ENCODE assay signal across 18 cellular contexts in genomic region chr1:153513666-153514065, GRCh38. TPM values are rescaled to one million over a fixed set of nuclear protein-coding genes. Genes with fewer than 3 reads are reported as not detected.
A peak's percentile ranks its signal among the peaks of the same experiment; 100 is the strongest.
DNase-seq lines count a peak whose midpoint lies in the region; ATAC-seq and TF ChIP-seq lines count a peak whose summit lies in the region.
"Had no signal": no experiment of that assay in that cellular context is flagged by ENCODE, and none has a peak within 500 bp of the region (broad histone marks: within the 10 kb centered on the region; RNA-seq: fewer than 3 reads in every experiment).

No MANE protein-coding gene starts in this region.

- H2AFZ ChIP-seq in trophoblast cell (ENCODE audit: insufficient read depth, low read length, poor library complexity) = no peak overlapping the region
- H2AFZ ChIP-seq: GM23248 had no signal

- H3K9ac ChIP-seq in trophoblast cell (ENCODE audit: low read length) = no peak overlapping the region
- H3K9ac ChIP-seq: BLaER1, GM23248 had no signal

- TF ChIP-seq CTCF in upper lobe of right lung (IDR thresholded peaks at IDR 0.05) (no peak), ovary (IDR thresholded peaks at IDR 0.05) (no peak)

- TF ChIP-seq EP300 in ovary (IDR thresholded peaks at IDR 0.05) = no peak

- no peak overlapping the region for H2BK5ac ChIP-seq in trophoblast cell (ENCODE audit: low read depth, low read length, poor library complexity)

- intact Hi-C loops in activated T-helper 2 cell treated with anti-CD3 and anti-CD28 coated beads, Interferon-gamma antibody, Interleukin-2, Interleukin-4, amounts not matched to agents 10 μg/mL and 5 μg/mL and 100 μg/mL, durations not matched to agents 14 hours and 24 hours and 36 hours (cut with micrococcal nuclease) = loop anchor here (2.0 to 5.0 kb wide), 2 partner anchors 19 to 159 kb away; partner anchors contain the start of gene ILF2
- intact Hi-C loops in upper lobe of right lung (cut with DNase I) = loop anchor here (5.0 to 10.0 kb wide), 2 partner anchors 59 to 241 kb away; no protein-coding TSS in a partner anchor
- intact Hi-C loops in ovary (cut with DNase I) = loop anchor here in 3 of 4 donors (5.0 to 10.0 kb wide), 6 partner anchors 49 to 471 kb away; partner anchors contain the start of genes SLC27A3 (in 2 of the 3), CHTOP (in 1 of the 3) and RAB13 (in 1 of the 3)

- no peak for TF ChIP-seq POLR2A in ovary (IDR thresholded peaks at IDR 0.05)

- no peak overlapping the region for H3K4me3 ChIP-seq in trophoblast cell (ENCODE audit: low read depth, low read length)
- no peak overlapping the region for H3K4me3 ChIP-seq in upper lobe of right lung
- H3K4me3 ChIP-seq in ovary = no peak overlapping the region
- H3K4me3 ChIP-seq: BLaER1, GM23248, HAP-1 had no signal

- no peak overlapping the region for H4K8ac ChIP-seq in trophoblast cell (ENCODE audit: low read depth, low read length)

- DNase-seq in NCI-H82 (lab: John Stamatoyannopoulos, UW) = peak; percentile 39
- DNase-seq in NCI-H82 treated with DMSO at 0.1 percent for 48 hours (lab: John Stamatoyannopoulos, UW; ENCODE audit: unreplicated experiment) = no peak
- peak; percentile 20 for DNase-seq in D341Med (ENCODE audit: low spot score)
- no peak for DNase-seq in activated T-helper 2 cell treated with anti-CD3 and anti-CD28 coated beads, Interferon-gamma antibody, Interleukin-2, Interleukin-4, amounts not matched to agents 10 μg/mL and 5 μg/mL and 100 μg/mL, durations not matched to agents 14 hours and 24 hours and 36 hours (ENCODE audit: low spot score)
- DNase-seq in trophoblast cell = no peak
- no peak for DNase-seq in upper lobe of right lung
- no peak for DNase-seq in DMS53 (lab: John Stamatoyannopoulos, UW)
- DNase-seq in ovary = no peak
- DNase-seq: 8988T; CD8-positive, alpha-beta memory T cell; DMS79; GM23248 had no signal

- no peak for ATAC-seq in upper lobe of right lung
- ATAC-seq: HepG2 had no signal

- peak overlapping the region; percentile 23 for H2BK120ac ChIP-seq in trophoblast cell (ENCODE audit: insufficient read depth, low read length, poor library complexity)

- H3K4me1 Mint-ChIP-seq in activated T-helper 2 cell treated with anti-CD3 and anti-CD28 coated beads, Interferon-gamma antibody, Interleukin-2, Interleukin-4, amounts not matched to agents 10 μg/mL and 5 μg/mL and 100 μg/mL, durations not matched to agents 14 hours and 24 hours and 36 hours (ENCODE audit: low read depth) = peaks cover 17% of the 10 kb centered on the region

- peak overlapping the region; percentile 81 for H2AK5ac ChIP-seq in trophoblast cell (ENCODE audit: low read length)

- H3K27ac ChIP-seq in trophoblast cell (ENCODE audit: low read depth, low read length) = no peak overlapping the region
- H3K27ac ChIP-seq in upper lobe of right lung = no peak overlapping the region
- no peak overlapping the region for H3K27ac ChIP-seq in ovary
- H3K27ac ChIP-seq: BLaER1, GM23248 had no signal

- no peaks in the 10 kb centered on the region for H3K36me3 Mint-ChIP-seq in activated T-helper 2 cell treated with anti-CD3 and anti-CD28 coated beads, Interferon-gamma antibody, Interleukin-2, Interleukin-4, amounts not matched to agents 10 μg/mL and 5 μg/mL and 100 μg/mL, durations not matched to agents 14 hours and 24 hours and 36 hours (ENCODE audit: low read depth)
- H3K36me3 Mint-ChIP-seq: CD8-positive, alpha-beta memory T cell; IgD-negative memory B cell had no signal

- no peak overlapping the region for H3K18ac ChIP-seq in trophoblast cell (ENCODE audit: low read length)

- no peak overlapping the region for H4K12ac ChIP-seq in trophoblast cell (ENCODE audit: low read depth, low read length)

- no peaks in the 10 kb centered on the region for H3K27me3 ChIP-seq in trophoblast cell (ENCODE audit: insufficient read depth, low read length)
- no peaks in the 10 kb centered on the region for H3K27me3 ChIP-seq in upper lobe of right lung
- H3K27me3 ChIP-seq in ovary = no peaks in the 10 kb centered on the region
- H3K27me3 ChIP-seq: BLaER1 had no signal

- H3K4ac ChIP-seq in trophoblast cell (ENCODE audit: low read depth, low read length) = no peak overlapping the region

- H3K14ac ChIP-seq in trophoblast cell (ENCODE audit: low read length) = no peak overlapping the region

- no peaks in the 10 kb centered on the region for H3K9me3 Mint-ChIP-seq in activated T-helper 2 cell treated with anti-CD3 and anti-CD28 coated beads, Interferon-gamma antibody, Interleukin-2, Interleukin-4, amounts not matched to agents 10 μg/mL and 5 μg/mL and 100 μg/mL, durations not matched to agents 14 hours and 24 hours and 36 hours
- H3K9me3 Mint-ChIP-seq: CD8-positive, alpha-beta memory T cell; IgD-negative memory B cell had no signal

- no peak overlapping the region for H3K4me2 ChIP-seq in trophoblast cell (ENCODE audit: low read length)

- no peaks in the 10 kb centered on the region for H3K79me2 ChIP-seq in trophoblast cell (ENCODE audit: control insufficient read depth, insufficient read depth, low read length, poor library complexity)

- H3K27ac Mint-ChIP-seq in activated T-helper 2 cell treated with anti-CD3 and anti-CD28 coated beads, Interferon-gamma antibody, Interleukin-2, Interleukin-4, amounts not matched to agents 10 μg/mL and 5 μg/mL and 100 μg/mL, durations not matched to agents 14 hours and 24 hours and 36 hours = peak overlapping the region; percentile 24
- H3K27ac Mint-ChIP-seq: CD8-positive, alpha-beta memory T cell had no signal

- H3K4me1 ChIP-seq in trophoblast cell (ENCODE audit: control insufficient read depth in 1 of 2, insufficient read depth in 2 of 2, low read length in 2 of 2) (peaks cover 8 to 11% of the 10 kb centered on the region in 2 experiments), upper lobe of right lung (peaks cover 13% of the 10 kb centered on the region), ovary (ENCODE audit: insufficient read depth) (peaks cover 5% of the 10 kb centered on the region)
- H3K4me1 ChIP-seq: HAP-1 had no signal

- no peak overlapping the region for H3K4me3 Mint-ChIP-seq in activated T-helper 2 cell treated with anti-CD3 and anti-CD28 coated beads, Interferon-gamma antibody, Interleukin-2, Interleukin-4, amounts not matched to agents 10 μg/mL and 5 μg/mL and 100 μg/mL, durations not matched to agents 14 hours and 24 hours and 36 hours (ENCODE audit: low read depth)
- H3K4me3 Mint-ChIP-seq: CD8-positive, alpha-beta memory T cell; IgD-negative memory B cell had no signal

- H3K9me3 ChIP-seq in trophoblast cell (ENCODE audit: insufficient read depth, low read depth, low read length) = no peaks in the 10 kb centered on the region
- no peaks in the 10 kb centered on the region for H3K9me3 ChIP-seq in upper lobe of right lung
- H3K9me3 ChIP-seq in ovary = no peaks in the 10 kb centered on the region
- H3K9me3 ChIP-seq: BLaER1, HAP-1 had no signal

- no peak overlapping the region for H3K23ac ChIP-seq in trophoblast cell (ENCODE audit: low read length)

- H3K79me1 ChIP-seq in trophoblast cell (ENCODE audit: low read length) = peaks cover 14% of the 10 kb centered on the region

- no peaks in the 10 kb centered on the region for H3K27me3 Mint-ChIP-seq in activated T-helper 2 cell treated with anti-CD3 and anti-CD28 coated beads, Interferon-gamma antibody, Interleukin-2, Interleukin-4, amounts not matched to agents 10 μg/mL and 5 μg/mL and 100 μg/mL, durations not matched to agents 14 hours and 24 hours and 36 hours (ENCODE audit: low read depth)

- no CpG with 5 or more reads among the region's 7 CpGs for WGBS in trophoblast cell (ENCODE audit: extremely low coverage, insufficient coverage, insufficient read length)
- WGBS in ovary, 3 donors = 95 to 96% (median 95%) methylated on average over 7 of the region's 7 CpGs

- H4K91ac ChIP-seq in trophoblast cell (ENCODE audit: low read depth, low read length) = peak overlapping the region; percentile 77

- peak overlapping the region; percentile 85 for H2BK12ac ChIP-seq in trophoblast cell (ENCODE audit: low read length)

- no peaks in the 10 kb centered on the region for H3K36me3 ChIP-seq in trophoblast cell (ENCODE audit: control insufficient read depth in 1 of 2, insufficient read depth in 2 of 2, low read length in 2 of 2)
- H3K36me3 ChIP-seq in upper lobe of right lung = no peaks in the 10 kb centered on the region
- no peaks in the 10 kb centered on the region for H3K36me3 ChIP-seq in ovary
- H3K36me3 ChIP-seq: BLaER1, HAP-1 had no signal

RNA-seq across cellular contexts. Expression of gene S100A6, which starts 22.1 kb away (rescaled TPM):
- total RNA-seq in activated T-helper 2 cell treated with anti-CD3 and anti-CD28 coated beads, Interferon-gamma antibody, Interleukin-2, Interleukin-4, amounts not matched to agents 10 μg/mL and 5 μg/mL and 100 μg/mL, durations not matched to agents 14 hours and 24 hours and 36 hours = 209 and 229 TPM in 2 replicates
- polyA plus RNA-seq in trophoblast cell (2013) = 120 and 129 TPM in 2 replicates
- total RNA-seq in upper lobe of right lung (1,046 TPM), ovary (100 to 1,000 TPM; 170 to 646 (median 456) TPM)
- 100 to 1,000 TPM; 587 to 764 TPM for polyA plus RNA-seq in ovary

RNA-seq across cellular contexts. Expression of gene S100A5, which starts 27.1 kb away (rescaled TPM):
- total RNA-seq in activated T-helper 2 cell treated with anti-CD3 and anti-CD28 coated beads, Interferon-gamma antibody, Interleukin-2, Interleukin-4, amounts not matched to agents 10 μg/mL and 5 μg/mL and 100 μg/mL, durations not matched to agents 14 hours and 24 hours and 36 hours = 1.8 and 2.4 TPM in 2 replicates
- 0.37 and 0.40 TPM in 2 replicates for polyA plus RNA-seq in trophoblast cell (2013)
- total RNA-seq in upper lobe of right lung (not detected), ovary (not detected)
- polyA plus RNA-seq in ovary = not detected
- total RNA-seq: A673, GM23248, H4, HepG2 had no signal
- polyA plus RNA-seq: HepG2 had no signal

RNA-seq across cellular contexts. Expression of gene S100A4, which starts 31.9 kb away (rescaled TPM):
- total RNA-seq in activated T-helper 2 cell treated with anti-CD3 and anti-CD28 coated beads, Interferon-gamma antibody, Interleukin-2, Interleukin-4, amounts not matched to agents 10 μg/mL and 5 μg/mL and 100 μg/mL, durations not matched to agents 14 hours and 24 hours and 36 hours = 175 and 181 TPM in 2 replicates
- 154 and 165 TPM in 2 replicates for polyA plus RNA-seq in trophoblast cell (2013)
- total RNA-seq in upper lobe of right lung = 377 TPM
- total RNA-seq in ovary = 10 to 100 TPM; 12.7 to 85.5 (median 37.3) TPM
- polyA plus RNA-seq in ovary = 100 to 1,000 TPM; 104 to 160 TPM

RNA-seq across cellular contexts. Expression of gene S100A3, which starts 35.4 kb away (rescaled TPM):
- total RNA-seq in activated T-helper 2 cell treated with anti-CD3 and anti-CD28 coated beads, Interferon-gamma antibody, Interleukin-2, Interleukin-4, amounts not matched to agents 10 μg/mL and 5 μg/mL and 100 μg/mL, durations not matched to agents 14 hours and 24 hours and 36 hours = not detected in 2 replicates
- 29.8 and 31.8 TPM in 2 replicates for polyA plus RNA-seq in trophoblast cell (2013)
- total RNA-seq in upper lobe of right lung (1.3 TPM), ovary (1 to 10 TPM in 3 of 7 donors, under 1 TPM in 1, not detected in 3; 0.48 to 2.5 (median 1.3) TPM)
- 1 to 10 TPM in 1 of 2 donors, not detected in 1; 2.2 TPM for polyA plus RNA-seq in ovary
- total RNA-seq: CD8-positive, alpha-beta memory T cell had no signal
- polyA plus RNA-seq: CD8-positive, alpha-beta memory T cell; IgD-negative memory B cell had no signal

RNA-seq across cellular contexts. Expression of gene S100A2, which starts 52.0 kb away (rescaled TPM):
- 0.44 and 0.75 TPM in 2 replicates for total RNA-seq in activated T-helper 2 cell treated with anti-CD3 and anti-CD28 coated beads, Interferon-gamma antibody, Interleukin-2, Interleukin-4, amounts not matched to agents 10 μg/mL and 5 μg/mL and 100 μg/mL, durations not matched to agents 14 hours and 24 hours and 36 hours
- 6.5 and 6.7 TPM in 2 replicates for polyA plus RNA-seq in trophoblast cell (2013)
- 5.6 TPM for total RNA-seq in upper lobe of right lung
- total RNA-seq in ovary = 1 to 10 TPM in 4 of 7 donors, under 1 TPM in 1, not detected in 2; 0.61 to 4.0 (median 1.8) TPM
- 1 to 10 TPM in 1 of 2 donors, under 1 TPM in 1; 0.88 to 3.3 TPM for polyA plus RNA-seq in ovary
- polyA plus RNA-seq: IgD-negative memory B cell had no signal

Comparison
In these comparisons a context has a peak if more than half of its experiments do, and no peak if none do; other contexts are left out.
1. DNase-seq: peak in NCI-H82 (single experiment) and D341Med (single experiment); none in NCI-H82 treated with DMSO at 0.1 percent for 48 hours (single experiment), activated T-helper 2 cell treated with anti-CD3 and anti-CD28 coated beads, Interferon-gamma antibody, Interleukin-2, Interleukin-4, amounts not matched to agents 10 μg/mL and 5 μg/mL and 100 μg/mL, durations not matched to agents 14 hours and 24 hours and 36 hours (single experiment), trophoblast cell (0 of 2), upper lobe of right lung (single experiment), DMS53 (single experiment) and ovary (0 of 5).